8 cellular contexts compared by ENCODE assay signal in the genomic region with DNA sequence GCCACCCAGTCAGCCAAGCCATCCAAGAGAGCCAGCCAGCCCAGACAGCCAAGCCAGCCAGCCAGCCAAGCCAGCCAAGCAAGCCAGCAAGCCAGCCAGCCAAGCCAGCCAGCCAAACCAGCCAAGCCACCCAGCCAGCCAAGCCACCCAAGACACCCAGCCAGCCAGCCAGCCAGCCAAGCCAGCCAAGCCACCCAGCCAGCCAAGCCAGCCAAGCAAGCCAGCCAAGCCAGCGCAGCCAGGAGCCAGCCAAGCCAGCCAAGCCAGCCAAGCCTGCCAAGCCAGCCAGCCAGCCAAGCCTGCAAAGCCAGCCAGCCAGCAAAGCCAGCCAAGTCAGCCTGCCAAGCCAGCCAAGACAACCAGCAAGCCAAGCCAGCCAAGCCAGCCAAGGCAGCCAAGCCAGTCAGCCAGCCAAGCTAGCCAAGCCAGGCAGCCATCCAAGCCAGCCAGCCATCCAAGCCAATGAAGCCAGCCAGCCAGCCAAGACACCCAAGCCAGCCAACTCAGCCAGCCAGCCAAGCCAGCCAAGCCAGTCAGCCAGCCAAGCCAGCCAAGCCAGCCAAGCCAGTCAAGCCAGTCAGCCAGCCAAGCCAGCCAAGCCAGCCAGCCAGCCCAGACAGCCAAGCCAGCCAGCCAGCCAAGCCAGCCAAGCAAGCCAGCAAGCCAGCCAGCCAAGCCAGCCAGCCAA.
DNase-seq lines count a peak whose midpoint lies in the region; TF ChIP-seq lines count a peak whose summit lies in the region.
"Not testable (repeated sequence)": the region's sequence is repeated elsewhere in the genome, so short reads cannot be mapped to it uniquely, and the experiment has no call there.

No MANE protein-coding gene starts in this region.

- not testable (repeated sequence) for H3K9ac ChIP-seq in neuronal stem cell (ENCODE audit: low read depth, low read length, poor library complexity)

- H3K4me1 Mint-ChIP-seq in CD14-positive monocyte: not testable (repeated sequence)

- H3K4me3 ChIP-seq in esophagus muscularis mucosa; neuronal stem cell (ENCODE audit: low read length in 2 of 2); sigmoid colon; vagina: not testable (repeated sequence)

- not testable (repeated sequence) for H3K9me3 ChIP-seq in esophagus muscularis mucosa; neuronal stem cell (replicated peaks in 1 of 2; ENCODE audit: control insufficient read depth in 2 of 2, insufficient read depth in 1 of 2, low read depth in 1 of 2, low read length in 2 of 2); sigmoid colon; vagina

- 14% methylated on average over 1 of the region's 1 CpG for WGBS in esophagus muscularis mucosa
- no CpG with 5 or more reads among the region's 1 CpG for WGBS in neuronal stem cell (ENCODE audit: extremely low coverage in 2 of 2, insufficient read length in 2 of 2, insufficient replicate concordance in 1 of 2), 2 donors
- WGBS in sigmoid colon, 2 donors: 82 to 88% methylated on average over 1 of the region's 1 CpG

- DNase-seq in CD14-positive monocyte (ENCODE audit: low spot score): peak; percentile 63
- peak; percentile 72 for DNase-seq in activated effector memory CD4-positive, alpha-beta T cell treated with anti-CD3 and anti-CD28 coated beads, Interleukin-2, amount 50 U/mL, for 16 hours
- peak; percentile 40 for DNase-seq in ecto neural progenitor cell (ENCODE audit: low spot score)
- peak; percentile 75 for DNase-seq in esophagus muscularis mucosa (ENCODE audit: extremely low spot score)
- DNase-seq in kidney tubule cell (ENCODE audit: low spot score): peak; percentile 0
- not testable (repeated sequence) for DNase-seq in neuronal stem cell (ENCODE audit: low spot score)
- peak; percentile 69 for DNase-seq in sigmoid colon
- peak; percentile 78 to 98 for DNase-seq in vagina (ENCODE audit: extremely low spot score in 2 of 2)

- intact Hi-C loops in CD14-positive monocyte (cut with micrococcal nuclease); esophagus muscularis mucosa (cut with DNase I); sigmoid colon (cut with DNase I); vagina (cut with DNase I): not testable (repeated sequence)

- peaks cover 2 to 48% (median 28%) of the 10 kb centered on the region in 7 donors for H3K9me3 Mint-ChIP-seq in CD14-positive monocyte

- TF ChIP-seq CTCF in CD14-positive monocyte (IDR thresholded peaks at IDR 0.05); esophagus muscularis mucosa (IDR thresholded peaks at IDR 0.05); sigmoid colon (IDR thresholded peaks at IDR 0.05); vagina (IDR thresholded peaks at IDR 0.05): not testable (repeated sequence)

- H3K36me3 Mint-ChIP-seq in CD14-positive monocyte: not testable (repeated sequence)

- H3K4me3 Mint-ChIP-seq in CD14-positive monocyte: not testable (repeated sequence)

- H4K91ac ChIP-seq in neuronal stem cell (ENCODE audit: low read depth, low read length, poor library complexity): not testable (repeated sequence)

- not testable (repeated sequence) for H3K14ac ChIP-seq in neuronal stem cell (ENCODE audit: low read length)

- H2BK5ac ChIP-seq in neuronal stem cell (ENCODE audit: low read length): not testable (repeated sequence)

- H3K27me3 ChIP-seq in esophagus muscularis mucosa; neuronal stem cell (ENCODE audit: control insufficient read depth in 3 of 3, insufficient read depth in 3 of 3, low read depth in 1 of 3, low read length in 3 of 3); sigmoid colon; vagina: not testable (repeated sequence)

- H3K27me3 Mint-ChIP-seq in CD14-positive monocyte (ENCODE audit: low read depth in 3 of 3): not testable (repeated sequence)

- H2BK120ac ChIP-seq in neuronal stem cell (ENCODE audit: low read depth, low read length): not testable (repeated sequence)

- not testable (repeated sequence) for H4K8ac ChIP-seq in neuronal stem cell (ENCODE audit: low read depth, low read length)

- not testable (repeated sequence) for H2AK5ac ChIP-seq in neuronal stem cell (ENCODE audit: low read depth, low read length)

- H3K4me2 ChIP-seq in neuronal stem cell (ENCODE audit: insufficient read depth, low read length, poor library complexity, severe bottlenecking): not testable (repeated sequence)

- H3K4me1 ChIP-seq in esophagus muscularis mucosa; neuronal stem cell (ENCODE audit: control insufficient read depth in 2 of 2, insufficient read depth in 1 of 2, low read depth in 1 of 2, low read length in 2 of 2); sigmoid colon; vagina: not testable (repeated sequence)

- not testable (repeated sequence) for H2BK15ac ChIP-seq in neuronal stem cell (ENCODE audit: low read length)

- not testable (repeated sequence) for H3K18ac ChIP-seq in neuronal stem cell (ENCODE audit: low read length)

- not testable (repeated sequence) for H3K4ac ChIP-seq in neuronal stem cell (ENCODE audit: low read length)

- H3K23ac ChIP-seq in neuronal stem cell (ENCODE audit: low read depth, low read length, poor library complexity): not testable (repeated sequence)

- H3K27ac Mint-ChIP-seq in CD14-positive monocyte: not testable (repeated sequence)

- not testable (repeated sequence) for H2AFZ ChIP-seq in neuronal stem cell (ENCODE audit: low read length)

- H2BK12ac ChIP-seq in neuronal stem cell (ENCODE audit: low read length): peak overlapping the region; percentile 73

- TF ChIP-seq EP300 in esophagus muscularis mucosa (IDR thresholded peaks at IDR 0.05); sigmoid colon (IDR thresholded peaks at IDR 0.05): not testable (repeated sequence)

- H3K79me1 ChIP-seq in neuronal stem cell (ENCODE audit: low read depth, low read length): not testable (repeated sequence)

- H3K36me3 ChIP-seq in esophagus muscularis mucosa; neuronal stem cell (replicated peaks in 1 of 2; ENCODE audit: control insufficient read depth in 2 of 2, insufficient read depth in 2 of 2, low read length in 2 of 2); sigmoid colon; vagina: not testable (repeated sequence)

- not testable (repeated sequence) for TF ChIP-seq POLR2A in esophagus muscularis mucosa (IDR thresholded peaks at IDR 0.05; ENCODE audit: low read depth); sigmoid colon (IDR thresholded peaks at IDR 0.05); vagina (IDR thresholded peaks at IDR 0.05)

- H3K27ac ChIP-seq in esophagus muscularis mucosa (replicated peaks in 1 of 4); neuronal stem cell (replicated peaks; ENCODE audit: low read length); sigmoid colon; vagina: not testable (repeated sequence)
